ENCODE assay signal across 9 cellular contexts in the genomic region with DNA sequence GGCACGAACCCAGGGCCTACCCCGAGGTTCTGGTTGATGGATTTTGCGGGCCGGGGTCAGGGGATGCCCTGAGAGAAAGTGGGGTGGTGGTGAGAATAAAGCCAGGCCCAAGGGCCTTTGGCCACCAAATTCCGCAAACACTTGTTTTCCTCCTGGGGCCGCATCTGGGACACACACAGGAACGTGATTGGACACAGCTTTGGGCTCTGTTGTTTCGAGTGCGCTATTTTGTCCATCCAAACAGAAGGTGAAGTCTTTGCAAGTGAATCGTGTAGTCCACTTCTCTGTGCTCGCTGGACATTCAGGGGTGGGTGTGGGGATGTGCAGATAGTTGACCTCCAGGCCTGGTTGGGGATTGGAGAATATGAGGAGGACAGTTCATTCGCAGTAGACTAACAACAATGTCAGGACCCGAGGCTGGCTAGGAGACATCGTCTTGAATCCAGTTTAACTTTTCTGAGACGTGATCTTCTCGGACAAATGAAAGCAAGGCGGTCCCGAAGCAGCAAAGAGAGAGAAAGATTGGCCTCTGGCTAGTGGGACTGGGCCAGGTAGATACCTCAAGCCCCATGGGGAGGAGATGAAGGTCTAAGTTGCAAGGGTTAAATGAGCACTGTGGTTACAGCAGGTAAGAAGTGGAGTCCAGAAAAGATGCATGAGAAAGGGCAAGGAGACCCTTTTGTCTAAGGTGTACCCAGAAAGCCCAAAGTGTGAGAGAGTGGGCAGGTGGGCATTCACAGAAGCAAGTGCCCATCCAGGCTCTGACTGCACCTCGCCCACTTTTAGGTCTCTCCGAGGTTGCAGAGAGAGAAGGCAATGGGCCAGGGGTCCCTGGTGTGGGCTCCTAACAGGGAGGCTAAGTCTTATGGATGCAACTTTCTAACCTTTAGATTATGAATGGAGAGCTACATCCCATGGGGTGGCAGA. TPM values are rescaled to one million over a fixed set of nuclear protein-coding genes. Genes with fewer than 3 reads are reported as not detected.
DNase-seq lines count a peak whose midpoint lies in the region; ATAC-seq, FAIRE-seq and TF ChIP-seq lines count a peak whose summit lies in the region.
"Had no signal": no experiment of that assay in that cellular context is flagged by ENCODE, and none has a peak within 500 bp of the region (broad histone marks: within the 10 kb centered on the region; RNA-seq: fewer than 3 reads in every experiment).

No MANE protein-coding gene starts in this region.

- no peaks in the 10 kb centered on the region for H3K9me3 ChIP-seq in PC-9 (ENCODE audit: insufficient read depth, low read depth)
- H3K9me3 ChIP-seq in H1 (ENCODE audit: insufficient read depth in 2 of 2, low read depth in 1 of 2, low read length in 1 of 2), result no peaks in the 10 kb centered on the region
- no peaks in the 10 kb centered on the region for H3K9me3 ChIP-seq in ovary

- H2BK12ac ChIP-seq in H1 (ENCODE audit: low read depth, low read length), result peak overlapping the region; percentile 27

- H2AK5ac ChIP-seq in H1 (ENCODE audit: low read depth, low read length), result peak overlapping the region; percentile 65; the same call in 1 of the 2 replicates

- peak overlapping the region in 1 of 4 experiments; percentile 69; a peak in 1 of 7 replicates for H3K9ac ChIP-seq in H1 (replicated peaks in 1 of 4; ENCODE audit: extremely low read depth in 1 of 4, low read depth in 3 of 4, low read length in 3 of 4)

- no peak overlapping the region for H3K56ac ChIP-seq in H1 (replicated peaks; ENCODE audit: insufficient read length, low read depth, low read length)

- H3K4me3 ChIP-seq in PC-9 (peak overlapping the region; percentile 76; the same call in 1 of the 2 replicates), H1 (ENCODE audit: extremely low read depth in 1 of 4, insufficient read depth in 2 of 4, low read depth in 3 of 4, low read length in 4 of 4) (peak overlapping the region; percentile 72 to 98 (median 76)), ovary (peak overlapping the region; percentile 50)

- H3K79me2 ChIP-seq in PC-9 (ENCODE audit: low read depth), result no peaks in the 10 kb centered on the region
- no peaks in the 10 kb centered on the region for H3K79me2 ChIP-seq in H1 (ENCODE audit: control insufficient read depth in 1 of 2, insufficient read depth in 2 of 2, low read length in 2 of 2)

- no peak overlapping the region for H3K4ac ChIP-seq in H1 (replicated peaks; ENCODE audit: insufficient read length, low read depth, low read length)

- peaks cover 17% of the 10 kb centered on the region for H3F3A ChIP-seq in PC-9 (ENCODE audit: insufficient read depth, low read depth)

- peak overlapping the region; percentile 8; the same call in 1 of the 2 replicates for H2BK15ac ChIP-seq in H1 (ENCODE audit: low read length)

- no peak overlapping the region; the same call in 1 of the 2 replicates for H4K8ac ChIP-seq in H1 (ENCODE audit: extremely low read depth, insufficient read depth, low read length)

- no peak overlapping the region for H3K14ac ChIP-seq in H1 (ENCODE audit: insufficient read length)

- H3K23ac ChIP-seq in H1 (ENCODE audit: insufficient read length), result no peak overlapping the region

- peak overlapping the region; percentile 6; the same call in 1 of the 2 replicates for H3K18ac ChIP-seq in H1 (ENCODE audit: extremely low read depth, low read length)

- FAIRE-seq in H1 (lab: Jason Lieb, UNC), result peak; percentile 48

- H3K9me2 ChIP-seq in PC-9 (ENCODE audit: insufficient read depth), result no peaks in the 10 kb centered on the region

- intact Hi-C loops in CD14-positive monocyte (cut with micrococcal nuclease), result loop anchor here in 1 of 2 donors (10.0 kb wide), 1 partner anchor 52 kb away; no protein-coding TSS in a partner anchor
- intact Hi-C loops in PC-9 (cut with micrococcal nuclease; ENCODE audit: unreplicated experiment), result no loop called here
- intact Hi-C loops in ovary (cut with DNase I), result no loop called here

- H3K27me3 Mint-ChIP-seq in CD14-positive monocyte (ENCODE audit: low read depth in 3 of 3), result peaks cover 53 to 64% (median 61%) of the 10 kb centered on the region in 3 donors

- H3K23me2 ChIP-seq in H1 (ENCODE audit: low read depth, low read length), result peaks cover 16% of the 10 kb centered on the region

- H2BK5ac ChIP-seq in H1 (ENCODE audit: low read depth, low read length), result 0 out of 2 replicates have a peak overlapping the region, but pooled peaks have one; percentile 15

- CTCF ChIA-PET in PC-9 (lab: Charles Lee), result no interaction called here
- CTCF ChIA-PET in H1 (lab: Charles Lee; ENCODE audit: partially characterized antibody), result interaction anchor here (0.6 to 5.3 kb wide), 4 partner anchors 7 to 56 kb away, joined by 3 to 25 read pairs (median 4); a partner anchor contains a TSS

- POLR2A ChIA-PET in PC-9 (lab: Charles Lee; ENCODE audit: unreplicated experiment) (no interaction called here), H1 (lab: Charles Lee; ENCODE audit: partially characterized antibody) (interaction anchor here (1.1 to 18.8 kb wide), 10 partner anchors 12 to 47 kb away, joined by 3 to 233 read pairs (median 6); a partner anchor contains a TSS)

- no peak for DNase-seq in CD14-positive monocyte (ENCODE audit: low spot score)
- no peak for DNase-seq in PC-9
- DNase-seq in H1 (ENCODE audit: low read depth in 1 of 2, low spot score in 2 of 2), result no peak
- DNase-seq in ovary, result no peak
- no peak for DNase-seq in activated CD4-positive, CD25-positive, alpha-beta regulatory T cell (lab: John Stamatoyannopoulos, UW)
- DNase-seq in activated effector memory CD4-positive, alpha-beta T cell treated with Interleukin-2 at 50 U/mL for 16 hours, result no peak
- no peak for DNase-seq in LoVo (ENCODE audit: low spot score)
- DNase-seq: activated CD4-positive, alpha-beta T cell treated with anti-CD3 and anti-CD28 coated beads for 48 hours had no signal

- no peaks in the 10 kb centered on the region for H3K36me3 ChIP-seq in PC-9 (ENCODE audit: low read depth)
- peaks cover 0 to 10% (median 2%) of the 10 kb centered on the region in 4 experiments; a peak in 1 of 8 replicates for H3K36me3 ChIP-seq in H1 (ENCODE audit: control insufficient read depth in 2 of 4, insufficient read depth in 4 of 4, low read length in 3 of 4)
- no peaks in the 10 kb centered on the region for H3K36me3 ChIP-seq in ovary

- peaks cover 8 to 14% of the 10 kb centered on the region in 2 donors for H3K36me3 Mint-ChIP-seq in CD14-positive monocyte

- H3K27me3 ChIP-seq in PC-9 (ENCODE audit: insufficient read depth, low read depth) (peaks cover 58% of the 10 kb centered on the region), H1 (replicated peaks in 1 of 4; ENCODE audit: control insufficient read depth in 3 of 4, extremely low read depth in 1 of 4, insufficient read depth in 3 of 4, low read length in 3 of 4) (peaks cover 0 to 13% (median 8%) of the 10 kb centered on the region in 4 experiments; a peak in 4 of 7 replicates), ovary (no peaks in the 10 kb centered on the region)

- H4K5ac ChIP-seq in H1 (ENCODE audit: insufficient read length, low read depth, low read length), result peak overlapping the region; percentile 51

- no peak overlapping the region for H2BK120ac ChIP-seq in H1 (replicated peaks; ENCODE audit: low read depth, low read length)

- peak overlapping the region; percentile 97 for H2BK20ac ChIP-seq in H1 (ENCODE audit: low read length)

- no peak overlapping the region for H4K91ac ChIP-seq in H1 (replicated peaks; ENCODE audit: insufficient read length, low read length)

- H3K4me2 ChIP-seq in PC-9 (peak overlapping the region; percentile 94), H1 (ENCODE audit: insufficient read depth in 1 of 2, low read depth in 2 of 2, low read length in 2 of 2) (peak overlapping the region; percentile 88 to 100)

- no peak overlapping the region for H3K27ac Mint-ChIP-seq in CD14-positive monocyte

- TF ChIP-seq EP300 in H1 (IDR thresholded peaks at IDR 0.05; ENCODE audit: borderline replicate concordance in 1 of 2, low read depth in 2 of 2, low read length in 2 of 2) (no peak), ovary (IDR thresholded peaks at IDR 0.05) (no peak)

- TF ChIP-seq CTCF in CD14-positive monocyte (IDR thresholded peaks at IDR 0.05) (no peak), PC-9 (conservative IDR thresholded peaks at IDR 0.05) (no peak), H1 (IDR thresholded peaks at IDR 0.05; ENCODE audit: control extremely low read depth in 1 of 3, insufficient read depth in 1 of 3, low read depth in 1 of 3, low read length in 3 of 3) (no peak), ovary (IDR thresholded peaks at IDR 0.05) (no peak)

- H3K27ac ChIP-seq in PC-9 (no peak overlapping the region), H1 (ENCODE audit: low read depth, low read length) (no peak overlapping the region), ovary (no peak overlapping the region)

- ATAC-seq in HG03039 (IDR thresholded peaks at IDR 0.05; ENCODE audit: unreplicated experiment), result no peak

- H3K4me1 ChIP-seq in PC-9 (replicated peaks; ENCODE audit: insufficient read depth) (peaks cover 20% of the 10 kb centered on the region), H1 (replicated peaks in 1 of 4; ENCODE audit: control insufficient read depth in 3 of 4, insufficient read depth in 4 of 4, low read length in 3 of 4) (peaks cover 4 to 13% (median 11%) of the 10 kb centered on the region in 4 experiments), ovary (ENCODE audit: insufficient read depth) (no peaks in the 10 kb centered on the region)

- H3K9me3 Mint-ChIP-seq in CD14-positive monocyte, result peaks cover 0 to 24% (median 6%) of the 10 kb centered on the region in 7 donors

- H3K4me3 Mint-ChIP-seq in CD14-positive monocyte, result peak overlapping the region; percentile 77 to 89

- TF ChIP-seq RAD21 in H1 (IDR thresholded peaks at IDR 0.05 in 1 of 2, conservative IDR thresholded peaks at IDR 0.05 in 1 of 2; ENCODE audit: low read depth in 2 of 2, low read length in 2 of 2), result no peak

- H2AFZ ChIP-seq in PC-9, result no peak overlapping the region
- peak overlapping the region; percentile 79; the same call in 1 of the 2 replicates for H2AFZ ChIP-seq in H1 (ENCODE audit: low read length)

- BruUV-seq in PC-9 (replicated peaks; lab: Mats Ljungman, UMichigan), result no TSS peak

- TF ChIP-seq POLR2A in H1 (IDR thresholded peaks at IDR 0.05; ENCODE audit: control extremely low read depth in 1 of 2, low read depth in 2 of 2, low read length in 2 of 2) (no peak), ovary (IDR thresholded peaks at IDR 0.05) (no peak)

- H4K20me1 ChIP-seq in PC-9 (ENCODE audit: insufficient read depth) (no peaks in the 10 kb centered on the region), H1 (replicated peaks in 1 of 2; ENCODE audit: control insufficient read depth in 1 of 2, insufficient read depth in 2 of 2, low read length in 2 of 2) (no peaks in the 10 kb centered on the region)

- no peaks in the 10 kb centered on the region for H3K79me1 ChIP-seq in H1 (ENCODE audit: low read depth, low read length)

- peaks cover 26% of the 10 kb centered on the region for H3K4me1 Mint-ChIP-seq in CD14-positive monocyte

- 40% methylated on average over 20 of the region's 20 CpGs; no CpG with 5 or more reads in 1 of the 2 experiments for WGBS in H1 (ENCODE audit: extremely low coverage in 1 of 2, insufficient coverage in 1 of 2, insufficient read length in 1 of 2, insufficient replicate concordance in 2 of 2, low coverage in 1 of 2, low lambda C conversion rate in 2 of 2, missing lambda C conversion rate in 1 of 2), 2 experiments
- 31 to 43% (median 41%) methylated on average over 20 of the region's 20 CpGs for WGBS in ovary, 3 donors

RNA-seq across cellular contexts. Expression of a gene that starts 0.8 kb away (rescaled TPM):
- polyA plus RNA-seq in CD14-positive monocyte, result under 1 TPM in 1 of 2 donors, not detected in 1; 0.72 TPM
- total RNA-seq in PC-9 (2021), result 0.65 and 0.80 TPM in 2 replicates
- total RNA-seq in H1 (2021; fragmentation: NEBNext Ultra II Directional; extraction: Animal tissue kit (Norgen Biotek cat#: 25700)), result 35.5 and 38.2 TPM in 2 replicates
- polyA plus RNA-seq in H1 (2011; rRNA removed), result 23.1 and 28.8 TPM in 2 replicates
- polyA plus RNA-seq in H1 (2011; cell fraction: cytosol; rRNA removed), result 27.9 TPM
- polyA plus RNA-seq in H1 (2011; cell fraction: nucleus; rRNA removed), result 37.7 TPM
- polyA plus RNA-seq in H1 (2012, experiment 1 of 2), result 22.4 to 28.3 TPM (median 26.2 TPM) in 4 replicates
- polyA plus RNA-seq in H1 (2012, experiment 2 of 2), result 25.4 TPM
- polyA plus RNA-seq in H1 (2013, experiment 1 of 2), result 11.6 TPM
- polyA plus RNA-seq in H1 (2013, experiment 2 of 2), result 12.8 TPM
- polyA minus RNA-seq in H1 (2011; rRNA and poly(A)+ RNA removed), result 51.2 and 57.7 TPM in 2 replicates
- 20.8 TPM for polyA minus RNA-seq in H1 (2011; cell fraction: cytosol; rRNA and poly(A)+ RNA removed)
- polyA minus RNA-seq in H1 (2011; cell fraction: nucleus; rRNA and poly(A)+ RNA removed), result 25.5 TPM
- under 1 TPM; 0.34 to 0.99 (median 0.79) TPM for total RNA-seq in ovary
- under 1 TPM; 0.29 to 0.83 TPM for polyA plus RNA-seq in ovary

RNA-seq across cellular contexts. Expression of a gene that starts 17.9 kb away (rescaled TPM):
- polyA plus RNA-seq in CD14-positive monocyte, result 100 to 1,000 TPM; 198 to 331 TPM
- 145 and 167 TPM in 2 replicates for total RNA-seq in PC-9 (2021)
- total RNA-seq in H1 (2021; fragmentation: NEBNext Ultra II Directional; extraction: Animal tissue kit (Norgen Biotek cat#: 25700)), result 159 and 174 TPM in 2 replicates
- polyA plus RNA-seq in H1 (2011; rRNA removed), result 40.6 and 77.9 TPM in 2 replicates
- 25.7 TPM for polyA plus RNA-seq in H1 (2011; cell fraction: cytosol; rRNA removed)
- 107 TPM for polyA plus RNA-seq in H1 (2011; cell fraction: nucleus; rRNA removed)
- polyA plus RNA-seq in H1 (2012, experiment 1 of 2), result 138 to 177 TPM (median 171 TPM) in 4 replicates
- polyA plus RNA-seq in H1 (2012, experiment 2 of 2), result 172 TPM
- polyA plus RNA-seq in H1 (2013, experiment 1 of 2), result 166 TPM
- 163 TPM for polyA plus RNA-seq in H1 (2013, experiment 2 of 2)
- polyA minus RNA-seq in H1 (2011; rRNA and poly(A)+ RNA removed), result 21.5 and 32.9 TPM in 2 replicates
- polyA minus RNA-seq in H1 (2011; cell fraction: cytosol; rRNA and poly(A)+ RNA removed), result 70.7 TPM
- polyA minus RNA-seq in H1 (2011; cell fraction: nucleus; rRNA and poly(A)+ RNA removed), result 64.8 TPM
- total RNA-seq in ovary, result 100 to 1,000 TPM in 5 of 7 donors, 10 to 100 TPM in 2; 44.2 to 282 (median 195) TPM
- 100 to 1,000 TPM in 1 of 2 donors, 10 to 100 TPM in 1; 91.8 to 109 TPM for polyA plus RNA-seq in ovary

RNA-seq across cellular contexts. Expression of a gene that starts 45.4 kb away (rescaled TPM):
- under 1 TPM in 1 of 2 donors, not detected in 1; 0.50 TPM for polyA plus RNA-seq in CD14-positive monocyte
- total RNA-seq in PC-9 (2021), result 35.5 and 39.3 TPM in 2 replicates
- total RNA-seq in H1 (2021; fragmentation: NEBNext Ultra II Directional; extraction: Animal tissue kit (Norgen Biotek cat#: 25700)), result 133 and 139 TPM in 2 replicates
- polyA plus RNA-seq in H1 (2011; rRNA removed), result 86.5 and 113 TPM in 2 replicates
- polyA plus RNA-seq in H1 (2011; cell fraction: cytosol; rRNA removed), result 103 TPM
- 324 TPM for polyA plus RNA-seq in H1 (2011; cell fraction: nucleus; rRNA removed)
- polyA plus RNA-seq in H1 (2012, experiment 1 of 2), result 107 to 123 TPM (median 120 TPM) in 4 replicates
- 106 TPM for polyA plus RNA-seq in H1 (2012, experiment 2 of 2)
- 176 TPM for polyA plus RNA-seq in H1 (2013, experiment 1 of 2)
- polyA plus RNA-seq in H1 (2013, experiment 2 of 2), result 162 TPM
- polyA minus RNA-seq in H1 (2011; rRNA and poly(A)+ RNA removed), result 185 and 189 TPM in 2 replicates
- polyA minus RNA-seq in H1 (2011; cell fraction: cytosol; rRNA and poly(A)+ RNA removed), result 79.6 TPM
- polyA minus RNA-seq in H1 (2011; cell fraction: nucleus; rRNA and poly(A)+ RNA removed), result 128 TPM
- 10 to 100 TPM in 1 of 7 donors, 1 to 10 TPM in 4, under 1 TPM in 1, not detected in 1; 0.40 to 21.3 (median 2.6) TPM for total RNA-seq in ovary
- under 1 TPM; 0.21 to 0.45 TPM for polyA plus RNA-seq in ovary

RNA-seq across cellular contexts. Expression of a gene that starts 47.4 kb away (rescaled TPM):
- polyA plus RNA-seq in CD14-positive monocyte, result under 1 TPM; 0.11 to 0.76 TPM
- total RNA-seq in PC-9 (2021), result 0.15 TPM in 1 of 2 replicates, not detected in the other
- total RNA-seq in H1 (2021; fragmentation: NEBNext Ultra II Directional; extraction: Animal tissue kit (Norgen Biotek cat#: 25700)), result 0.33 and 0.41 TPM in 2 replicates
- polyA plus RNA-seq in H1 (2011; rRNA removed), result 0.36 and 0.38 TPM in 2 replicates
- 0.27 TPM for polyA plus RNA-seq in H1 (2011; cell fraction: cytosol; rRNA removed)
- 0.36 TPM for polyA plus RNA-seq in H1 (2011; cell fraction: nucleus; rRNA removed)
- 0.21 to 0.34 TPM (median 0.30 TPM) in 4 replicates for polyA plus RNA-seq in H1 (2012, experiment 1 of 2)
- 0.25 TPM for polyA plus RNA-seq in H1 (2012, experiment 2 of 2)
- 0.16 TPM for polyA plus RNA-seq in H1 (2013, experiment 1 of 2)
- 0.20 TPM for polyA plus RNA-seq in H1 (2013, experiment 2 of 2)
- polyA minus RNA-seq in H1 (2011; rRNA and poly(A)+ RNA removed), result 0.09 and 0.15 TPM in 2 replicates
- not detected for polyA minus RNA-seq in H1 (2011; cell fraction: cytosol; rRNA and poly(A)+ RNA removed)
- polyA minus RNA-seq in H1 (2011; cell fraction: nucleus; rRNA and poly(A)+ RNA removed), result not detected
- total RNA-seq in ovary, result under 1 TPM in 1 of 7 donors, not detected in 6; 0.10 TPM
- not detected for polyA plus RNA-seq in ovary

Comparison
In these comparisons a context has a peak if more than half of its experiments do, and no peak if none do; other contexts are left out.
1. RNA of a gene that starts 0.8 kb away (total RNA-seq): 35.5 to 38.2 TPM in H1; 0.34 to 0.99 TPM in ovary and 0.65 to 0.80 TPM in PC-9; every median in the first group is over 10 times any median in the second.
2. Peak in every context shown above with its lines, with median percentiles within 50 percentile points of each other: H3K4me3 ChIP-seq.